In genomic region chr15:33912326-33912725, GRCh38 we compare ENCODE assay signal across 19 cellular contexts. TPM values are rescaled to one million over a fixed set of nuclear protein-coding genes. Genes with fewer than 3 reads are reported as not detected.
DNase-seq lines count a peak whose midpoint lies in the region; ATAC-seq, FAIRE-seq and TF ChIP-seq lines count a peak whose summit lies in the region.
"Had no signal": no experiment of that assay in that cellular context is flagged by ENCODE, and none has a peak within 500 bp of the region (broad histone marks: within the 10 kb centered on the region; RNA-seq: fewer than 3 reads in every experiment).

No MANE protein-coding gene starts in this region.

- H3K79me2 ChIP-seq in HepG2 (ENCODE audit: insufficient read depth, low read length) = no peaks in the 10 kb centered on the region
- H3K79me2 ChIP-seq in K562 (ENCODE audit: control insufficient read depth, insufficient read depth, low read length) = no peaks in the 10 kb centered on the region

- TF ChIP-seq CTCF in liver (IDR thresholded peaks at IDR 0.05; ENCODE audit: low read depth, low read length, missing input control) = no peak
- TF ChIP-seq CTCF in HepG2 (CRISPR knock-in tag; IDR thresholded peaks at IDR 0.05) = no peak
- TF ChIP-seq CTCF in K562 (IDR thresholded peaks at IDR 0.05 in 2 of 3, conservative IDR thresholded peaks at IDR 0.05 in 1 of 3; ENCODE audit: insufficient read depth in 2 of 3, low read depth in 1 of 3, low read length in 3 of 3) = no peak
- no peak for TF ChIP-seq CTCF in foreskin keratinocyte (conservative IDR thresholded peaks at IDR 0.05)

- in situ Hi-C loops in HepG2 (cut with HindIII; ENCODE audit: extremely low pct_ligation_motif_present, low pct_unique_long_range_greater_than_20kb) (no loop called here), K562 (cut with MboI) (no loop called here)

- ATAC-seq in HepG2 (no peak), K562 (no peak), T-helper 17 cell (no peak), foreskin keratinocyte (no peak)
- ATAC-seq: CD8-positive, alpha-beta T cell had no signal

- H3K9me1 ChIP-seq in K562 (ENCODE audit: control insufficient read depth, insufficient read depth, low read length) = no peaks in the 10 kb centered on the region

- H3K4me2 ChIP-seq in HepG2 (ENCODE audit: low read depth, low read length) (no peak overlapping the region), K562 (ENCODE audit: insufficient read depth, low read length) (no peak overlapping the region)

- BruUV-seq in HepG2 (replicated peaks; lab: Mats Ljungman, UMichigan) = no TSS peak
- no TSS peak for BruUV-seq in K562 (replicated peaks; lab: Mats Ljungman, UMichigan)

- POLR2A ChIA-PET in HepG2 (lab: Yijun Ruan, JAX) = no interaction called here
- POLR2A ChIA-PET in K562 (lab: Yijun Ruan, JAX) = interaction anchor here (1.4 kb wide), 1 partner anchor 11 kb away, joined by 4 read pairs; no protein-coding TSS in a partner anchor

- H2AFZ ChIP-seq in HepG2 (ENCODE audit: low read length) = no peak overlapping the region
- no peak overlapping the region for H2AFZ ChIP-seq in K562 (ENCODE audit: low read depth, low read length)
- H2AFZ ChIP-seq: GM23248 had no signal

- peaks cover 0 to 4% (median under 1%) of the 10 kb centered on the region in 4 donors for H3K4me1 ChIP-seq in liver (ENCODE audit: control insufficient read depth in 4 of 4, insufficient read depth in 4 of 4, low read length in 3 of 4)
- peaks cover 7% of the 10 kb centered on the region; the same call in 1 of the 2 replicates for H3K4me1 ChIP-seq in HepG2 (ENCODE audit: insufficient read depth, low read length)
- peaks cover 0 to 4% of the 10 kb centered on the region in 2 experiments; a peak in 2 of 5 replicates for H3K4me1 ChIP-seq in K562 (replicated peaks in 1 of 2; ENCODE audit: control insufficient read depth in 2 of 2, insufficient read depth in 2 of 2, low read length in 2 of 2)
- H3K4me1 ChIP-seq in small intestine (ENCODE audit: control insufficient read depth in 2 of 2, insufficient read depth in 1 of 2, low read depth in 1 of 2, low read length in 1 of 2) = no peaks in the 10 kb centered on the region
- peaks cover 24% of the 10 kb centered on the region for H3K4me1 ChIP-seq in foreskin keratinocyte

- intact Hi-C loops in HepG2 (cut with micrococcal nuclease; ENCODE audit: unreplicated experiment) (no loop called here), K562 (cut with micrococcal nuclease) (no loop called here)

- peaks cover 12% of the 10 kb centered on the region for H3K4me1 Mint-ChIP-seq in T-helper 17 cell
- H3K4me1 Mint-ChIP-seq: CD14-positive monocyte had no signal

- H3K36me3 Mint-ChIP-seq in T-helper 17 cell (ENCODE audit: low read depth) = no peaks in the 10 kb centered on the region
- H3K36me3 Mint-ChIP-seq: CD14-positive monocyte; CD8-positive, alpha-beta T cell had no signal

- TF ChIP-seq EP300 in HepG2 (IDR thresholded peaks at IDR 0.05; ENCODE audit: low read depth in 2 of 2, low read length in 2 of 2) (no peak), HepG2 (CRISPR knock-in tag; IDR thresholded peaks at IDR 0.05; ENCODE audit: borderline replicate concordance) (no peak), K562 (IDR thresholded peaks at IDR 0.05; ENCODE audit: low read length) (no peak)

- H3K9me3 ChIP-seq in liver (ENCODE audit: control insufficient read depth in 4 of 4, low read length in 3 of 4) = no peaks in the 10 kb centered on the region
- H3K9me3 ChIP-seq in HepG2 (ENCODE audit: low read length) = no peaks in the 10 kb centered on the region
- no peaks in the 10 kb centered on the region for H3K9me3 ChIP-seq in K562 (replicated peaks; ENCODE audit: control insufficient read depth, insufficient read depth, low read depth, low read length)
- no peaks in the 10 kb centered on the region for H3K9me3 ChIP-seq in small intestine (ENCODE audit: control insufficient read depth, low read depth)
- no peaks in the 10 kb centered on the region for H3K9me3 ChIP-seq in T-helper 17 cell (ENCODE audit: control insufficient read depth, low read length, poor library complexity, severe bottlenecking)

- H3K27me3 ChIP-seq in liver (ENCODE audit: control insufficient read depth in 4 of 4, insufficient read depth in 4 of 4, low read length in 3 of 4) (no peaks in the 10 kb centered on the region), HepG2 (ENCODE audit: control insufficient read depth in 1 of 2, insufficient read depth in 2 of 2, low read length in 2 of 2) (no peaks in the 10 kb centered on the region), K562 (ENCODE audit: control insufficient read depth in 2 of 2, insufficient read depth in 2 of 2, low read length in 2 of 2) (peaks cover 0 to 4% of the 10 kb centered on the region in 2 experiments; a peak in 1 of 5 replicates), small intestine (ENCODE audit: control insufficient read depth in 2 of 2, insufficient read depth in 2 of 2, low read length in 2 of 2) (no peaks in the 10 kb centered on the region), foreskin keratinocyte (no peaks in the 10 kb centered on the region)

- H4K20me1 ChIP-seq in HepG2 (ENCODE audit: insufficient read depth, low read length) (no peaks in the 10 kb centered on the region), K562 (replicated peaks; ENCODE audit: control insufficient read depth, insufficient read depth, low read length) (no peaks in the 10 kb centered on the region)

- TF ChIP-seq POLR2A in HepG2 (IDR thresholded peaks at IDR 0.05; ENCODE audit: insufficient read depth in 1 of 2, low read depth in 2 of 2, low read length in 2 of 2) (no peak), K562 (conservative IDR thresholded peaks at IDR 0.05) (no peak)

- TF ChIP-seq RAD21 in liver (IDR thresholded peaks at IDR 0.05) = no peak
- no peak for TF ChIP-seq RAD21 in HepG2 (CRISPR knock-in tag; IDR thresholded peaks at IDR 0.05)
- no peak for TF ChIP-seq RAD21 in K562 (CRISPR knock-in tag; conservative IDR thresholded peaks at IDR 0.05 in 1 of 2, IDR thresholded peaks at IDR 0.05 in 1 of 2)

- H3K27ac Mint-ChIP-seq in T-helper 17 cell = no peak overlapping the region
- H3K27ac Mint-ChIP-seq: CD14-positive monocyte; CD8-positive, alpha-beta T cell had no signal

- H3K27ac ChIP-seq in liver (ENCODE audit: low read depth in 1 of 2, low read length in 2 of 2) = no peak overlapping the region
- no peak overlapping the region for H3K27ac ChIP-seq in HepG2 (ENCODE audit: extremely low read length, insufficient read depth, low read length)
- H3K27ac ChIP-seq in K562 (ENCODE audit: extremely low read depth, low read depth, low read length) = no peak overlapping the region
- H3K27ac ChIP-seq in small intestine (ENCODE audit: low read depth in 1 of 2, low read length in 1 of 2) = no peak overlapping the region
- no peak overlapping the region for H3K27ac ChIP-seq in foreskin keratinocyte
- H3K27ac ChIP-seq: 22Rv1, GM23248, HL-60 had no signal

- H3K27me3 Mint-ChIP-seq in T-helper 17 cell = no peaks in the 10 kb centered on the region

- H3K9ac ChIP-seq in liver (ENCODE audit: low read depth in 1 of 2, low read length in 2 of 2) (no peak overlapping the region), HepG2 (ENCODE audit: insufficient read depth, low read depth, low read length) (no peak overlapping the region), K562 (ENCODE audit: insufficient read depth in 1 of 2, low read depth in 2 of 2, low read length in 2 of 2) (no peak overlapping the region)
- H3K9ac ChIP-seq: GM23248 had no signal

- no peak overlapping the region for H3K4me3 Mint-ChIP-seq in T-helper 17 cell
- H3K4me3 Mint-ChIP-seq: CD14-positive monocyte; CD8-positive, alpha-beta T cell had no signal

- H3K36me3 ChIP-seq in liver (ENCODE audit: control insufficient read depth in 4 of 4, insufficient read depth in 3 of 4, low read depth in 1 of 4, low read length in 3 of 4) = no peaks in the 10 kb centered on the region
- H3K36me3 ChIP-seq in HepG2 (replicated peaks in 1 of 2; ENCODE audit: control insufficient read depth in 1 of 2, insufficient read depth in 2 of 2, low read length in 2 of 2) = no peaks in the 10 kb centered on the region
- no peaks in the 10 kb centered on the region for H3K36me3 ChIP-seq in K562 (ENCODE audit: control insufficient read depth, insufficient read depth, low read length)
- no peaks in the 10 kb centered on the region for H3K36me3 ChIP-seq in small intestine (ENCODE audit: control insufficient read depth in 2 of 2, insufficient read depth in 2 of 2, low read length in 2 of 2)

- no peak for FAIRE-seq in HepG2 (lab: Jason Lieb, UNC)
- peak; percentile 23 for FAIRE-seq in K562 (lab: Jason Lieb, UNC)
- no peak for FAIRE-seq in small intestine (lab: Jason Lieb, UNC)
- FAIRE-seq: D721Med had no signal

- H3K4me3 ChIP-seq in liver (ENCODE audit: low read depth in 1 of 3, low read length in 3 of 3) = no peak overlapping the region
- H3K4me3 ChIP-seq in HepG2 (replicated peaks in 1 of 3; ENCODE audit: insufficient read depth in 1 of 3, low read depth in 2 of 3, low read length in 3 of 3) = no peak overlapping the region
- H3K4me3 ChIP-seq in K562 = no peak overlapping the region
- H3K4me3 ChIP-seq in small intestine (ENCODE audit: low read depth in 1 of 2, low read length in 2 of 2) = no peak overlapping the region
- H3K4me3 ChIP-seq: GM23248 had no signal

- CTCF ChIA-PET in HepG2 (lab: Yijun Ruan, JAX; ENCODE audit: low intra/inter-chr PET ratio, low total read pairs) = no interaction called here
- CTCF ChIA-PET in K562 (lab: Yijun Ruan, JAX; ENCODE audit: low intra/inter-chr PET ratio) = no interaction called here

- DNase-seq in NCI-H187 treated with DMSO at 0.1 percent for 48 hours (lab: John Stamatoyannopoulos, UW) (peak; percentile 15), NCI-H187 (lab: John Stamatoyannopoulos, UW) (no peak), HepG2 (ENCODE audit: low spot score) (no peak), K562 (ENCODE audit: extremely low read depth in 1 of 4, low spot score in 3 of 4) (no peak), small intestine (peak; percentile 60), T-helper 17 cell (no peak), foreskin keratinocyte (no peak)
- DNase-seq: CD8-positive, alpha-beta T cell; COR-L47; DMS153; GF-D8; GM23248; H7 had no signal

RNA-seq across cellular contexts. Expression of gene CHRM5, which starts 56.0 kb away (rescaled TPM):
- total RNA-seq in liver (not detected), HepG2 (2016; rRNA removed; fragmentation: Illumina TruSeq; extraction: Trizol) (not detected in 2 replicates), K562 (2014; rRNA removed) (not detected in 2 replicates), K562 (2014; rRNA removed; fragmentation: Illumina TruSeq; extraction: Trizol) (not detected in 2 replicates), K562 (2015; rRNA removed; fragmentation: Illumina TruSeq; extraction: Trizol) (not detected in 2 replicates), K562 (2021) (not detected in 2 replicates), T-helper 17 cell (not detected), foreskin keratinocyte (not detected in 2 replicates)
- polyA plus RNA-seq in liver (under 1 TPM in 1 of 2 donors, not detected in 1; 0.38 TPM), HepG2 (2011; rRNA removed) (not detected in 2 replicates), K562 (2011; rRNA removed) (not detected in 2 replicates), K562 (2014; fragmentation: Illumina TruSeq; extraction: Trizol) (not detected in 2 replicates), K562 (2014; fragmentation: Nextera tagmentation; extraction: Ambion mirVana) (not detected), K562 (2014; rRNA removed) (not detected in 2 replicates), small intestine (not detected), foreskin keratinocyte (not detected in 2 replicates)
- not detected in 2 replicates for total RNA-seq in HepG2 (2016; cell fraction: cytosol; rRNA removed; fragmentation: Illumina TruSeq; extraction: Trizol; ENCODE audit: low read depth)
- not detected in 2 replicates for total RNA-seq in HepG2 (2016; cell fraction: insoluble cytoplasmic fraction; rRNA removed; fragmentation: Illumina TruSeq; extraction: Trizol)
- total RNA-seq in HepG2 (2016; cell fraction: membrane; rRNA removed; fragmentation: Illumina TruSeq; extraction: Trizol) = not detected in 2 replicates
- not detected in 2 replicates for total RNA-seq in HepG2 (2016; cell fraction: nucleus; rRNA removed; fragmentation: Illumina TruSeq; extraction: Trizol)
- polyA plus RNA-seq in HepG2 (2011; cell fraction: cytosol; rRNA removed) = not detected in 2 replicates
- not detected in 2 replicates for polyA plus RNA-seq in HepG2 (2011; cell fraction: nucleus; rRNA removed)
- polyA plus RNA-seq in HepG2 (2012) = 0.05 and 0.09 TPM in 2 replicates
- polyA plus RNA-seq in HepG2 (2016; cell fraction: cytosol; fragmentation: Illumina TruSeq; extraction: Trizol; ENCODE audit: low read depth) = not detected in 2 replicates
- not detected in 2 replicates for polyA plus RNA-seq in HepG2 (2016; cell fraction: insoluble cytoplasmic fraction; fragmentation: Illumina TruSeq; extraction: Trizol; ENCODE audit: low read depth)
- not detected in 2 replicates for polyA plus RNA-seq in HepG2 (2016; cell fraction: membrane; fragmentation: Illumina TruSeq; extraction: Trizol; ENCODE audit: low read depth)
- not detected in 2 replicates for polyA plus RNA-seq in HepG2 (2016; cell fraction: nucleus; fragmentation: Illumina TruSeq; extraction: Trizol; ENCODE audit: insufficient read depth, low read depth)
- not detected in 2 replicates for polyA minus RNA-seq in HepG2 (2011; rRNA and poly(A)+ RNA removed; ENCODE audit: low replicate concordance)
- not detected in 2 replicates for polyA minus RNA-seq in HepG2 (2011; cell fraction: cytosol; rRNA and poly(A)+ RNA removed)
- not detected in 2 replicates for polyA minus RNA-seq in HepG2 (2011; cell fraction: nucleus; rRNA and poly(A)+ RNA removed)
- not detected in 2 replicates for total RNA-seq in K562 (2011; cell fraction: chromatin; rRNA removed; ENCODE audit: low replicate concordance)
- not detected in 2 replicates for total RNA-seq in K562 (2011; cell fraction: nucleolus; rRNA removed)
- not detected in 2 replicates for total RNA-seq in K562 (2011; cell fraction: nucleoplasm; rRNA removed)
- polyA plus RNA-seq in K562 (2011; cell fraction: cytosol; rRNA removed) = not detected in 2 replicates
- not detected in 2 replicates for polyA plus RNA-seq in K562 (2011; cell fraction: nucleus; rRNA removed)
- polyA plus RNA-seq in K562 (2012) = 0.04 and 0.07 TPM in 2 replicates
- polyA minus RNA-seq in K562 (2011; rRNA and poly(A)+ RNA removed) = not detected in 2 replicates
- polyA minus RNA-seq in K562 (2011; cell fraction: cytosol; rRNA and poly(A)+ RNA removed) = not detected in 2 replicates
- not detected in 2 replicates for polyA minus RNA-seq in K562 (2011; cell fraction: nucleus; rRNA and poly(A)+ RNA removed)
- total RNA-seq: A673; CD8-positive, alpha-beta T cell; H7 had no signal
- polyA plus RNA-seq: CD14-positive monocyte had no signal

Comparison
In these comparisons a context has a peak if more than half of its experiments do, and no peak if none do; other contexts are left out.
1. DNase-seq: peak in NCI-H187 treated with DMSO at 0.1 percent for 48 hours (single experiment) and small intestine (single experiment); none in NCI-H187 (0 of 2), HepG2 (single experiment), K562 (0 of 4), T-helper 17 cell (0 of 3) and foreskin keratinocyte (0 of 2).